ENCODE assay signal across 16 cellular contexts in the genomic region with DNA sequence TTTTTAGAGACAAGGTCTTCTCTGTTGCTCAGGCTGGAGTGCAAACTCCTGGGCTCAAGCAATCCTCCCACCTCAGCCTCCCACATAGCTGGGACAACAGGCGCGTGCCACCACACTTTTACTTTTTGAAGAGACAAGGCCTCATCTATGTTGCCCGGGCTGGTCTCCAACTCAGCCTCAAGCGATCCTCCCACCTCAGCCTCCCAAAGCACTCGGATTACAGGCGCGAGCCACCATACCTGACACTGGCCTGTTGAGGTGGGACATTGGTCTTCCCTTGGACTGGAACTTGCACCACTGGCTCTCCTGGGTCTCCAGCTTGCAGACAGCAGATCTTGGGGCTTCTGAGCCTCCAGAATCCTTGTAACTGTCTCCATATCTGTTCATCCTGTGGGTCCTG.
DNase-seq lines count a peak whose midpoint lies in the region; ATAC-seq, FAIRE-seq and TF ChIP-seq lines count a peak whose summit lies in the region.
"Had no signal": no experiment of that assay in that cellular context is flagged by ENCODE, and none has a peak within 500 bp of the region (broad histone marks: within the 10 kb centered on the region; RNA-seq: fewer than 3 reads in every experiment).

No MANE protein-coding gene starts in this region.

- H3K36me3 ChIP-seq in HepG2 (replicated peaks in 1 of 2; ENCODE audit: control insufficient read depth in 1 of 2, insufficient read depth in 2 of 2, low read length in 2 of 2) (no peaks in the 10 kb centered on the region; a peak in 1 of 5 replicates), right lobe of liver (no peaks in the 10 kb centered on the region), aorta (ENCODE audit: control insufficient read depth in 1 of 2, insufficient read depth in 2 of 2, low read length in 1 of 2) (no peaks in the 10 kb centered on the region), PC-3 (ENCODE audit: low read depth, low read length) (no peaks in the 10 kb centered on the region)

- peaks cover 14% of the 10 kb centered on the region for H3K4me1 Mint-ChIP-seq in activated T-cell treated with anti-CD3 and anti-CD28 coated beads, Interleukin-2, amount 50 U/mL, for 24 hours (ENCODE audit: low read depth)

- H3K79me2 ChIP-seq in HepG2 (ENCODE audit: insufficient read depth, low read length) (no peaks in the 10 kb centered on the region), PC-3 (ENCODE audit: low read length) (no peaks in the 10 kb centered on the region)

- peaks cover 25% of the 10 kb centered on the region for H3K36me3 Mint-ChIP-seq in activated T-cell treated with anti-CD3 and anti-CD28 coated beads, Interleukin-2, amount 50 U/mL, for 24 hours (ENCODE audit: low read depth)

- H4K20me1 ChIP-seq in HepG2 (ENCODE audit: insufficient read depth, low read length): no peaks in the 10 kb centered on the region
- no peaks in the 10 kb centered on the region for H4K20me1 ChIP-seq in PC-3 (ENCODE audit: low read length)

- H3K9me3 Mint-ChIP-seq in activated T-cell treated with anti-CD3 and anti-CD28 coated beads, Interleukin-2, amount 50 U/mL, for 24 hours: no peaks in the 10 kb centered on the region
- H3K9me3 Mint-ChIP-seq: CD4-positive, alpha-beta T cell had no signal

- H3K4me3 ChIP-seq in HepG2 (replicated peaks in 1 of 3; ENCODE audit: insufficient read depth in 1 of 3, low read depth in 2 of 3, low read length in 3 of 3) (no peak overlapping the region), right lobe of liver (no peak overlapping the region), aorta (ENCODE audit: low read length in 2 of 2) (no peak overlapping the region), PC-3 (ENCODE audit: low read length) (no peak overlapping the region)

- TF ChIP-seq EP300 in HepG2 (IDR thresholded peaks at IDR 0.05; ENCODE audit: low read depth in 2 of 2, low read length in 2 of 2) (no peak), HepG2 (CRISPR knock-in tag; IDR thresholded peaks at IDR 0.05; ENCODE audit: borderline replicate concordance) (no peak)

- TF ChIP-seq CTCF in HepG2 (CRISPR knock-in tag; IDR thresholded peaks at IDR 0.05) (no peak), right lobe of liver (IDR thresholded peaks at IDR 0.05) (no peak), PC-3 (conservative IDR thresholded peaks at IDR 0.05; ENCODE audit: low read depth, low read length) (no peak)

- H3K27me3 Mint-ChIP-seq in activated T-cell treated with anti-CD3 and anti-CD28 coated beads, Interleukin-2, amount 50 U/mL, for 24 hours: no peaks in the 10 kb centered on the region
- H3K27me3 Mint-ChIP-seq: CD4-positive, alpha-beta T cell had no signal

- BruUV-seq in HepG2 (replicated peaks; lab: Mats Ljungman, UMichigan) (no TSS peak), PC-3 (replicated peaks; lab: Mats Ljungman, UMichigan) (no TSS peak)

- FAIRE-seq in HepG2 (lab: Jason Lieb, UNC): no peak
- FAIRE-seq: H1 had no signal

- POLR2A ChIA-PET in HepG2 (lab: Yijun Ruan, JAX): no interaction called here
- POLR2A ChIA-PET in PC-3 (lab: Charles Lee; ENCODE audit: unreplicated experiment): no interaction called here

- H2AFZ ChIP-seq in HepG2 (ENCODE audit: low read length): no peak overlapping the region
- H2AFZ ChIP-seq in PC-3 (ENCODE audit: low read length): no peak overlapping the region

- H3K9ac ChIP-seq in HepG2 (ENCODE audit: insufficient read depth, low read depth, low read length) (no peak overlapping the region), PC-3 (ENCODE audit: low read length) (no peak overlapping the region)

- TF ChIP-seq POLR2A in HepG2 (IDR thresholded peaks at IDR 0.05; ENCODE audit: insufficient read depth in 1 of 2, low read depth in 2 of 2, low read length in 2 of 2) (no peak), right lobe of liver (IDR thresholded peaks at IDR 0.05) (no peak)

- H3K27ac ChIP-seq in HepG2 (ENCODE audit: extremely low read length, insufficient read depth, low read length) (no peak overlapping the region), right lobe of liver (no peak overlapping the region), aorta (ENCODE audit: low read depth in 1 of 2, low read length in 2 of 2) (no peak overlapping the region), PC-3 (ENCODE audit: low read length) (no peak overlapping the region)

- DNase-seq in activated T-cell treated with anti-CD3 and anti-CD28 coated beads, Interleukin-2, amount 50 U/mL, for 24 hours: peak; percentile 13
- DNase-seq in activated T-cell treated with anti-CD3 and anti-CD28 coated beads for 4 hours (no peak), HepG2 (ENCODE audit: low spot score) (no peak), right lobe of liver (no peak), mesenteric fat pad (ENCODE audit: low spot score) (peak; percentile 62), aorta (peak; percentile 28 to 34), PC-3 (no peak)
- DNase-seq: 8988T; AML-193; C1 segment of cervical spinal cord; Calu3; CD4-positive, alpha-beta T cell; DMS 273 treated with DMSO at 0.1 percent for 48 hours; HCEC 1CT had no signal

- intact Hi-C loops in HepG2 (cut with micrococcal nuclease; ENCODE audit: unreplicated experiment): no loop called here
- intact Hi-C loops in right lobe of liver (cut with DNase I): no loop called here
- intact Hi-C loops in aorta (cut with DNase I): no loop called here
- intact Hi-C loops in PC-3 (cut with micrococcal nuclease): no loop called here

- no peak for ATAC-seq in HepG2
- ATAC-seq in right lobe of liver: no peak
- no peak for ATAC-seq in aorta (ENCODE audit: low FRiP score)
- ATAC-seq in PC-3: no peak
- ATAC-seq in HG02973 (IDR thresholded peaks at IDR 0.05; ENCODE audit: unreplicated experiment): no peak

- 97% methylated on average over 7 of the region's 7 CpGs for WGBS in HepG2 (ENCODE audit: low lambda C conversion rate)
- 50% methylated on average over 4 of the region's 7 CpGs for WGBS in right lobe of liver (ENCODE audit: insufficient coverage, low coverage, low lambda C conversion rate, missing lambda C conversion rate)
- WGBS in aorta, 2 donors: 78 to 82% methylated on average over 7 of the region's 7 CpGs

- in situ Hi-C loops in HepG2 (cut with HindIII; ENCODE audit: extremely low pct_ligation_motif_present, low pct_unique_long_range_greater_than_20kb): no loop called here

- H3K27ac Mint-ChIP-seq in activated T-cell treated with anti-CD3 and anti-CD28 coated beads, Interleukin-2, amount 50 U/mL, for 24 hours: no peak overlapping the region
- H3K27ac Mint-ChIP-seq: CD4-positive, alpha-beta T cell had no signal

- H3K4me3 Mint-ChIP-seq in activated T-cell treated with anti-CD3 and anti-CD28 coated beads, Interleukin-2, amount 50 U/mL, for 24 hours: no peak overlapping the region
- H3K4me3 Mint-ChIP-seq: CD4-positive, alpha-beta T cell had no signal

- CTCF ChIA-PET in HepG2 (lab: Yijun Ruan, JAX; ENCODE audit: low intra/inter-chr PET ratio, low total read pairs): no interaction called here
- CTCF ChIA-PET in PC-3 (lab: Charles Lee): no interaction called here

- H3K4me2 ChIP-seq in HepG2 (ENCODE audit: low read depth, low read length): no peak overlapping the region
- H3K4me2 ChIP-seq in PC-3 (ENCODE audit: low read length): no peak overlapping the region

- no peaks in the 10 kb centered on the region for H3K27me3 ChIP-seq in HepG2 (ENCODE audit: control insufficient read depth in 1 of 2, insufficient read depth in 2 of 2, low read length in 2 of 2)
- no peaks in the 10 kb centered on the region for H3K27me3 ChIP-seq in right lobe of liver
- no peaks in the 10 kb centered on the region for H3K27me3 ChIP-seq in aorta (ENCODE audit: control insufficient read depth in 1 of 2, insufficient read depth in 2 of 2, low read length in 1 of 2)
- H3K27me3 ChIP-seq in PC-3 (ENCODE audit: low read length): no peaks in the 10 kb centered on the region

- H3K9me3 ChIP-seq in HepG2 (ENCODE audit: low read length) (no peaks in the 10 kb centered on the region), right lobe of liver (no peaks in the 10 kb centered on the region), aorta (ENCODE audit: control insufficient read depth, low read length) (no peaks in the 10 kb centered on the region), PC-3 (ENCODE audit: low read length) (no peaks in the 10 kb centered on the region)

- H3K4me1 ChIP-seq in HepG2 (ENCODE audit: insufficient read depth, low read length) (0 out of 2 replicates have a peak, but pooled peaks cover 7% of the 10 kb centered on the region), right lobe of liver (no peaks in the 10 kb centered on the region), aorta (ENCODE audit: control insufficient read depth in 1 of 2, insufficient read depth in 2 of 2, low read length in 2 of 2) (peaks cover 0 to 1% of the 10 kb centered on the region in 2 donors), PC-3 (ENCODE audit: insufficient read depth, low read length) (no peaks in the 10 kb centered on the region)

- TF ChIP-seq RAD21 in HepG2 (CRISPR knock-in tag; IDR thresholded peaks at IDR 0.05): no peak

- H3F3A ChIP-seq in PC-3 (ENCODE audit: low read length, unreplicated experiment): no peaks in the 10 kb centered on the region

- no peaks in the 10 kb centered on the region for H3K9me2 ChIP-seq in PC-3 (replicated peaks; ENCODE audit: low read length)

TF ChIP-seq in HepG2, 621 proteins besides CTCF, POLR2A, EP300 and RAD21 (continues in another document):
- TF ChIP-seq, protein P1, sequence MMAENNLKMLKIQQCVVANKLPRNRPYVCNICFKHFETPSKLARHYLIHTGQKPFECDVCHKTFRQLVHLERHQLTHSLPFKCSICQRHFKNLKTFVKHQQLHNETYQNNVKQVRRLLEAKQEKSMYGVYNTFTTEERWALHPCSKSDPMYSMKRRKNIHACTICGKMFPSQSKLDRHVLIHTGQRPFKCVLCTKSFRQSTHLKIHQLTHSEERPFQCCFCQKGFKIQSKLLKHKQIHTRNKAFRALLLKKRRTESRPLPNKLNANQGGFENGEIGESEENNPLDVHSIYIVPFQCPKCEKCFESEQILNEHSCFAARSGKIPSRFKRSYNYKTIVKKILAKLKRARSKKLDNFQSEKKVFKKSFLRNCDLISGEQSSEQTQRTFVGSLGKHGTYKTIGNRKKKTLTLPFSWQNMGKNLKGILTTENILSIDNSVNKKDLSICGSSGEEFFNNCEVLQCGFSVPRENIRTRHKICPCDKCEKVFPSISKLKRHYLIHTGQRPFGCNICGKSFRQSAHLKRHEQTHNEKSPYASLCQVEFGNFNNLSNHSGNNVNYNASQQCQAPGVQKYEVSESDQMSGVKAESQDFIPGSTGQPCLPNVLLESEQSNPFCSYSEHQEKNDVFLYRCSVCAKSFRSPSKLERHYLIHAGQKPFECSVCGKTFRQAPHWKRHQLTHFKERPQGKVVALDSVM (CRISPR knock-in tag; IDR thresholded peaks at IDR 0.05): peak; percentile 50; the same call in 1 of the 2 replicates

Comparison
In these comparisons a context has a peak if more than half of its experiments do, and no peak if none do; other contexts are left out.
1. DNase-seq: peak in activated T-cell treated with anti-CD3 and anti-CD28 coated beads, Interleukin-2, amount 50 U/mL, for 24 hours (single experiment), mesenteric fat pad (single experiment) and aorta (2 of 2); none in activated T-cell treated with anti-CD3 and anti-CD28 coated beads for 4 hours (single experiment), HepG2 (single experiment), right lobe of liver (0 of 3) and PC-3 (single experiment).